Comparison of ENCODE assay signal across 8 cellular contexts in the genomic region with DNA sequence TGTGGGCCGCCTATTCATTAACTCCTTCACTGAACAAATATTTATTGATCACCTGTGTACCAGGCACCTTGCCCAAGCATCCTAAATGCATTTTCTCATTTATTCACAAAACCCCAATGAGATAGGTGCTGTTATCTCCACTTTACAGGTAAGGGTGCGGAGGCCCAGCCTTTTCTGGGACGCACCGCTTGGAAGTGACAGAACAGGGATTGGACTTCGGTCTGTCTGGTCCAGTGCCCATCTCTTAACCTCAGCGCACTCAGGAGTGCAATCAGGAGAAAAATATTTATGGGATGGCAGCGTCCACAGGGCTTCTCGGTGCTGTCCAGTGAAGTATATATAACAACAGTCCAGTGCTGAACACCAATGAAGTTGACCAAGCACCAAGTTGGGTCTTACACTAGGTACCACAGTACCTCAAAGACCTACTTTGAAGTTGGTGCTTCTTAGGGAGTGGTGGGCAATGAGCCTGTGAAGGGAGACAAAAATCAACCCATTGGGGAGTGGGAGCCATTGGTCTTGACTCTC. TPM values are rescaled to one million over a fixed set of nuclear protein-coding genes. Genes with fewer than 3 reads are reported as not detected.
DNase-seq lines count a peak whose midpoint lies in the region; ATAC-seq and TF ChIP-seq lines count a peak whose summit lies in the region.

No MANE protein-coding gene starts in this region.

- H3K9me2 ChIP-seq in DOHH2 (replicated peaks; ENCODE audit: control insufficient read depth, low read length), result no peaks in the 10 kb centered on the region

- peaks cover 14% of the 10 kb centered on the region for H3K4me1 ChIP-seq in DOHH2 (ENCODE audit: control insufficient read depth, low read length)
- no peaks in the 10 kb centered on the region for H3K4me1 ChIP-seq in SJCRH30
- no peaks in the 10 kb centered on the region for H3K4me1 ChIP-seq in fibroblast of lung (ENCODE audit: control insufficient read depth, extremely low read depth, insufficient read depth, low read length)
- peaks cover 7% of the 10 kb centered on the region for H3K4me1 ChIP-seq in parathyroid adenoma

- no peak for ATAC-seq in sciatic nerve

- intact Hi-C loops in sciatic nerve (cut with DNase I), result no loop called here

- H3K9me3 ChIP-seq in DOHH2 (ENCODE audit: control insufficient read depth, insufficient read depth, low read length) (no peaks in the 10 kb centered on the region), SJCRH30 (replicated peaks) (no peaks in the 10 kb centered on the region), fibroblast of lung (ENCODE audit: control insufficient read depth, insufficient read depth, low read depth, low read length) (no peaks in the 10 kb centered on the region), parathyroid adenoma (ENCODE audit: control insufficient read depth, low read length) (no peaks in the 10 kb centered on the region)

- H3F3A ChIP-seq in DOHH2 (ENCODE audit: control insufficient read depth, insufficient read depth), result no peaks in the 10 kb centered on the region

- H3K79me2 ChIP-seq in DOHH2 (ENCODE audit: control insufficient read depth, low read length) (no peaks in the 10 kb centered on the region), fibroblast of lung (ENCODE audit: control insufficient read depth, insufficient read depth, low read length) (no peaks in the 10 kb centered on the region), parathyroid adenoma (peaks cover 13% of the 10 kb centered on the region)

- peak overlapping the region; percentile 84 for H3K4me3 ChIP-seq in DOHH2 (ENCODE audit: low read length)
- peak overlapping the region; percentile 58 for H3K4me3 ChIP-seq in SJCRH30
- H3K4me3 ChIP-seq in fibroblast of lung (replicated peaks in 1 of 4; ENCODE audit: control extremely low read depth in 1 of 4, insufficient read depth in 1 of 4, low read depth in 3 of 4, low read length in 4 of 4), result peak overlapping the region; percentile 43 to 84 (median 66)
- peak overlapping the region; percentile 52 for H3K4me3 ChIP-seq in parathyroid adenoma (ENCODE audit: low read depth, low read length)

- peak overlapping the region; percentile 51 for H3K9ac ChIP-seq in fibroblast of lung (ENCODE audit: insufficient read depth, low read length)
- no peak overlapping the region for H3K9ac ChIP-seq in parathyroid adenoma

- H4K20me1 ChIP-seq in DOHH2 (ENCODE audit: control insufficient read depth, insufficient read depth, low read depth, low read length) (no peaks in the 10 kb centered on the region), fibroblast of lung (ENCODE audit: control insufficient read depth, extremely low read depth, insufficient read depth, low read length) (no peaks in the 10 kb centered on the region)

- H3K27me3 ChIP-seq in DOHH2 (ENCODE audit: control insufficient read depth, low read length) (no peaks in the 10 kb centered on the region), SJCRH30 (no peaks in the 10 kb centered on the region), fibroblast of lung (ENCODE audit: control insufficient read depth, insufficient read depth, low read length) (no peaks in the 10 kb centered on the region), parathyroid adenoma (ENCODE audit: control insufficient read depth, insufficient read depth, low read length) (no peaks in the 10 kb centered on the region)

- H3K4me2 ChIP-seq in DOHH2 (ENCODE audit: low read length) (peak overlapping the region; percentile 87), fibroblast of lung (ENCODE audit: extremely low read depth, insufficient read depth, low read length) (peak overlapping the region; percentile 89), parathyroid adenoma (ENCODE audit: low read length) (peak overlapping the region; percentile 62)

- H2AFZ ChIP-seq in fibroblast of lung (ENCODE audit: low read length) (peak overlapping the region; percentile 94), parathyroid adenoma (peak overlapping the region; percentile 66)

- H3K36me3 ChIP-seq in DOHH2 (ENCODE audit: control insufficient read depth, low read length), result no peaks in the 10 kb centered on the region
- no peaks in the 10 kb centered on the region for H3K36me3 ChIP-seq in SJCRH30
- no peaks in the 10 kb centered on the region for H3K36me3 ChIP-seq in fibroblast of lung (ENCODE audit: control insufficient read depth, insufficient read depth, low read length)
- no peaks in the 10 kb centered on the region for H3K36me3 ChIP-seq in parathyroid adenoma (ENCODE audit: control insufficient read depth, insufficient read depth, low read length)

- TF ChIP-seq CTCF in DOHH2 (IDR thresholded peaks at IDR 0.05; ENCODE audit: low read depth, low read length, poor library complexity, severe bottlenecking) (no peak), fibroblast of lung (conservative IDR thresholded peaks at IDR 0.05 in 1 of 2, IDR thresholded peaks at IDR 0.05 in 1 of 2; ENCODE audit: low read depth in 1 of 2, low read length in 2 of 2) (no peak), parathyroid adenoma (IDR thresholded peaks at IDR 0.05) (no peak)

- H3K27ac ChIP-seq in DOHH2 (ENCODE audit: low read depth, low read length), result no peak overlapping the region
- H3K27ac ChIP-seq in SJCRH30, result no peak overlapping the region
- no peak overlapping the region for H3K27ac ChIP-seq in fibroblast of lung (ENCODE audit: insufficient read depth, low read length)
- H3K27ac ChIP-seq in parathyroid adenoma, result no peak overlapping the region

- DNase-seq in SJCRH30 (no peak), fibroblast of lung (ENCODE audit: low read depth in 2 of 2) (no peak), cerebellar cortex (ENCODE audit: low spot score) (no peak), dedifferentiated amniotic fluid mesenchymal stem cell (ENCODE audit: extremely low spot score) (no peak), NCI-H748 (lab: John Stamatoyannopoulos, UW; ENCODE audit: unreplicated experiment) (no peak), sciatic nerve (ENCODE audit: low spot score) (no peak)

RNA-seq across cellular contexts. Expression of gene GARNL3, which starts 18.9 kb away (rescaled TPM):
- 3.3 and 4.6 TPM in 2 replicates for total RNA-seq in SJCRH30 (2014; rRNA removed; shearing (Covaris generic))
- total RNA-seq in fibroblast of lung, result 3.9 and 6.4 TPM in 2 replicates
- 0.78 and 1.5 TPM in 2 replicates for polyA plus RNA-seq in fibroblast of lung
- polyA plus RNA-seq in fibroblast of lung (2012), result 0.95 and 1.4 TPM in 2 replicates
- 5.5 TPM in 1 of 2 replicates, not detected in the other for polyA minus RNA-seq in fibroblast of lung (ENCODE audit: low replicate concordance)
- total RNA-seq in sciatic nerve, result 33.7 TPM
